ENCODE assay signal across 13 cellular contexts in genomic region chr17:78784397-78784751, GRCh38. TPM values are rescaled to one million over a fixed set of nuclear protein-coding genes. Genes with fewer than 3 reads are reported as not detected.
DNase-seq lines count a peak whose midpoint lies in the region; ATAC-seq and TF ChIP-seq lines count a peak whose summit lies in the region.
"Had no signal": no experiment of that assay in that cellular context is flagged by ENCODE, and none has a peak within 500 bp of the region (broad histone marks: within the 10 kb centered on the region; RNA-seq: fewer than 3 reads in every experiment).

No MANE protein-coding gene starts in this region.

- peaks cover 26% of the 10 kb centered on the region for H3K36me3 Mint-ChIP-seq in activated naive CD4-positive, alpha-beta T cell treated with anti-CD3 and anti-CD28 coated beads, Interleukin-2, amount 10 ng/mL, durations not matched to agents 7 days and 5 days
- H3K36me3 Mint-ChIP-seq in activated naive CD4-positive, alpha-beta T cell treated with anti-CD3 and anti-CD28 coated beads for 36 hours (ENCODE audit: low read depth), result peaks cover 13% of the 10 kb centered on the region
- peaks cover 34% of the 10 kb centered on the region for H3K36me3 Mint-ChIP-seq in activated CD4-positive, alpha-beta memory T cell treated with anti-CD3 and anti-CD28 coated beads, Interleukin-2, amount 10 ng/mL, durations not matched to agents 7 days and 5 days (ENCODE audit: low read depth)

- no peaks in the 10 kb centered on the region for H3K27me3 ChIP-seq in lower lobe of right lung (ENCODE audit: low read depth)
- H3K27me3 ChIP-seq: MG63 had no signal

- no peak overlapping the region for H3K4me3 ChIP-seq in lower lobe of right lung
- H3K4me3 ChIP-seq in coronary artery, result no peak overlapping the region
- H3K4me3 ChIP-seq: MG63 had no signal

- peak overlapping the region; percentile 89 for H3K27ac Mint-ChIP-seq in activated naive CD4-positive, alpha-beta T cell treated with anti-CD3 and anti-CD28 coated beads, Interleukin-2, amount 10 ng/mL, durations not matched to agents 7 days and 5 days
- no peak overlapping the region for H3K27ac Mint-ChIP-seq in activated naive CD4-positive, alpha-beta T cell treated with anti-CD3 and anti-CD28 coated beads for 36 hours
- peak overlapping the region; percentile 65 for H3K27ac Mint-ChIP-seq in activated CD4-positive, alpha-beta memory T cell treated with anti-CD3 and anti-CD28 coated beads, Interleukin-2, amount 10 ng/mL, durations not matched to agents 7 days and 5 days

- CTCF ChIA-PET in activated naive CD4-positive, alpha-beta T cell treated with anti-CD3 and anti-CD28 coated beads, Interleukin-2, amount 10 ng/mL, durations not matched to agents 7 days and 5 days (lab: Charles Lee), result interaction anchor here (0.6 to 1.4 kb wide), 4 partner anchors 9 to 339 kb away, joined by 3 to 5 read pairs (median 4); no protein-coding TSS in a partner anchor
- CTCF ChIA-PET in activated naive CD4-positive, alpha-beta T cell treated with anti-CD3 and anti-CD28 coated beads for 36 hours (lab: Charles Lee), result interaction anchor here (0.6 to 1.2 kb wide), 3 partner anchors 25 to 362 kb away, joined by 3 to 5 read pairs (median 3); no protein-coding TSS in a partner anchor
- CTCF ChIA-PET in activated CD4-positive, alpha-beta memory T cell treated with anti-CD3 and anti-CD28 coated beads, Interleukin-2, amount 10 ng/mL, durations not matched to agents 7 days and 5 days (lab: Charles Lee), result interaction anchor here (1.1 to 2.6 kb wide), 3 partner anchors 35 to 82 kb away, joined by 3 to 9 read pairs (median 4); no protein-coding TSS in a partner anchor

- no peaks in the 10 kb centered on the region for H3K9me3 ChIP-seq in lower lobe of right lung
- H3K9me3 ChIP-seq: MG63 had no signal

- H3K27ac ChIP-seq in lower lobe of right lung, result peak overlapping the region; percentile 90
- no peak overlapping the region for H3K27ac ChIP-seq in coronary artery

- H3K4me1 ChIP-seq in lower lobe of right lung, result peaks cover 47% of the 10 kb centered on the region

- TF ChIP-seq CTCF in lower lobe of right lung (IDR thresholded peaks at IDR 0.05), result no peak
- TF ChIP-seq CTCF in coronary artery (IDR thresholded peaks at IDR 0.05), result no peak

- ATAC-seq in lower lobe of right lung (no peak), HG02870 (IDR thresholded peaks at IDR 0.05; ENCODE audit: unreplicated experiment) (no peak)
- ATAC-seq: Panc1 had no signal

- peaks cover 67% of the 10 kb centered on the region for H3K4me1 Mint-ChIP-seq in activated naive CD4-positive, alpha-beta T cell treated with anti-CD3 and anti-CD28 coated beads, Interleukin-2, amount 10 ng/mL, durations not matched to agents 7 days and 5 days
- H3K4me1 Mint-ChIP-seq in activated naive CD4-positive, alpha-beta T cell treated with anti-CD3 and anti-CD28 coated beads for 36 hours (ENCODE audit: low read depth), result peaks cover 52% of the 10 kb centered on the region
- H3K4me1 Mint-ChIP-seq in activated CD4-positive, alpha-beta memory T cell treated with anti-CD3 and anti-CD28 coated beads, Interleukin-2, amount 10 ng/mL, durations not matched to agents 7 days and 5 days, result peaks cover 59% of the 10 kb centered on the region

- POLR2A ChIA-PET in activated CD4-positive, alpha-beta memory T cell treated with anti-CD3 and anti-CD28 coated beads, Interleukin-2, amount 10 ng/mL, durations not matched to agents 7 days and 5 days (lab: Charles Lee), result interaction anchor here (0.6 to 29.2 kb wide), 14 partner anchors 10 to 425 kb away, joined by 3 to 861 read pairs (median 4); partner anchors contain the start of genes SOCS3 and USP36

- no peak for DNase-seq in activated naive CD4-positive, alpha-beta T cell treated with anti-CD3 and anti-CD28 coated beads, Interleukin-2, amount 10 ng/mL, durations not matched to agents 7 days and 5 days
- DNase-seq in activated naive CD4-positive, alpha-beta T cell treated with anti-CD3 and anti-CD28 coated beads for 36 hours, result no peak
- no peak for DNase-seq in activated CD4-positive, alpha-beta memory T cell treated with anti-CD3 and anti-CD28 coated beads, Interleukin-2, amount 10 ng/mL, durations not matched to agents 7 days and 5 days
- DNase-seq in lower lobe of right lung, result no peak
- peak; percentile 6 for DNase-seq in superior temporal gyrus (ENCODE audit: extremely low spot score)
- DNase-seq in COLO829 (ENCODE audit: low spot score), result no peak
- DNase-seq in coronary artery (ENCODE audit: low spot score), result no peak
- DNase-seq: DMS153, MG63, NCI-H1930, SW 1271 had no signal

- H3K27me3 Mint-ChIP-seq in activated naive CD4-positive, alpha-beta T cell treated with anti-CD3 and anti-CD28 coated beads, Interleukin-2, amount 10 ng/mL, durations not matched to agents 7 days and 5 days, result no peaks in the 10 kb centered on the region
- no peaks in the 10 kb centered on the region for H3K27me3 Mint-ChIP-seq in activated naive CD4-positive, alpha-beta T cell treated with anti-CD3 and anti-CD28 coated beads for 36 hours (ENCODE audit: low read depth)
- no peaks in the 10 kb centered on the region for H3K27me3 Mint-ChIP-seq in activated CD4-positive, alpha-beta memory T cell treated with anti-CD3 and anti-CD28 coated beads, Interleukin-2, amount 10 ng/mL, durations not matched to agents 7 days and 5 days

- H3K36me3 ChIP-seq in lower lobe of right lung, result no peaks in the 10 kb centered on the region

- H3K9me3 Mint-ChIP-seq in activated naive CD4-positive, alpha-beta T cell treated with anti-CD3 and anti-CD28 coated beads, Interleukin-2, amount 10 ng/mL, durations not matched to agents 7 days and 5 days, result no peaks in the 10 kb centered on the region
- no peaks in the 10 kb centered on the region for H3K9me3 Mint-ChIP-seq in activated naive CD4-positive, alpha-beta T cell treated with anti-CD3 and anti-CD28 coated beads for 36 hours
- H3K9me3 Mint-ChIP-seq in activated CD4-positive, alpha-beta memory T cell treated with anti-CD3 and anti-CD28 coated beads, Interleukin-2, amount 10 ng/mL, durations not matched to agents 7 days and 5 days, result no peaks in the 10 kb centered on the region

- intact Hi-C loops in activated naive CD4-positive, alpha-beta T cell treated with anti-CD3 and anti-CD28 coated beads for 36 hours (cut with micrococcal nuclease), result no loop called here
- intact Hi-C loops in lower lobe of right lung (cut with DNase I), result no loop called here

- peak overlapping the region; percentile 5 for H3K4me3 Mint-ChIP-seq in activated naive CD4-positive, alpha-beta T cell treated with anti-CD3 and anti-CD28 coated beads, Interleukin-2, amount 10 ng/mL, durations not matched to agents 7 days and 5 days
- no peak overlapping the region for H3K4me3 Mint-ChIP-seq in activated naive CD4-positive, alpha-beta T cell treated with anti-CD3 and anti-CD28 coated beads for 36 hours
- H3K4me3 Mint-ChIP-seq in activated CD4-positive, alpha-beta memory T cell treated with anti-CD3 and anti-CD28 coated beads, Interleukin-2, amount 10 ng/mL, durations not matched to agents 7 days and 5 days, result peak overlapping the region; percentile 47

RNA-seq across cellular contexts. Expression of gene CYTH1, which starts 2.3 kb away (rescaled TPM):
- total RNA-seq in activated naive CD4-positive, alpha-beta T cell treated with anti-CD3 and anti-CD28 coated beads for 36 hours, result 100 to 1,000 TPM; 145 to 149 TPM
- 100 to 1,000 TPM; 288 to 309 TPM for total RNA-seq in activated CD4-positive, alpha-beta memory T cell treated with anti-CD3 and anti-CD28 coated beads, Interleukin-2, amount 10 ng/mL, durations not matched to agents 7 days and 5 days
- 110 TPM for total RNA-seq in lower lobe of right lung

RNA-seq across cellular contexts. Expression of gene USP36, which starts 56.2 kb away (rescaled TPM):
- total RNA-seq in activated naive CD4-positive, alpha-beta T cell treated with anti-CD3 and anti-CD28 coated beads for 36 hours, result 10 to 100 TPM; 65.3 to 68.7 TPM
- 10 to 100 TPM; 95.4 to 96.8 TPM for total RNA-seq in activated CD4-positive, alpha-beta memory T cell treated with anti-CD3 and anti-CD28 coated beads, Interleukin-2, amount 10 ng/mL, durations not matched to agents 7 days and 5 days
- total RNA-seq in lower lobe of right lung, result 58.6 TPM
